Comparison of ENCODE assay signal across 11 cellular contexts in genomic region chr7:5636446-5636835, GRCh38. TPM values are rescaled to one million over a fixed set of nuclear protein-coding genes. Genes with fewer than 3 reads are reported as not detected.
A peak's percentile ranks its signal among the peaks of the same experiment; 100 is the strongest.
DNase-seq lines count a peak whose midpoint lies in the region; ATAC-seq, FAIRE-seq and TF ChIP-seq lines count a peak whose summit lies in the region.
"Had no signal": no experiment of that assay in that cellular context is flagged by ENCODE, and none has a peak within 500 bp of the region (broad histone marks: within the 10 kb centered on the region; RNA-seq: fewer than 3 reads in every experiment).

No MANE protein-coding gene starts in this region.

- no peak for FAIRE-seq in D721Med (lab: Jason Lieb, UNC)
- FAIRE-seq: G401.6 had no signal

- intact Hi-C loops in head of caudate nucleus (cut with DNase I) (no loop called here), posterior vena cava (cut with DNase I) (no loop called here)

- H3K27ac Mint-ChIP-seq in T-helper 17 cell (peak overlapping the region; percentile 11), progenitor cell of endocrine pancreas (peak overlapping the region; percentile 53)

- no peaks in the 10 kb centered on the region for H3K9me3 Mint-ChIP-seq in progenitor cell of endocrine pancreas (ENCODE audit: low read depth)

- H3K36me3 Mint-ChIP-seq in T-helper 17 cell (ENCODE audit: low read depth) (peaks cover 5% of the 10 kb centered on the region), progenitor cell of endocrine pancreas (ENCODE audit: insufficient read depth) (peaks cover 18% of the 10 kb centered on the region)

- peaks cover 14% of the 10 kb centered on the region for H3K4me1 Mint-ChIP-seq in T-helper 17 cell
- H3K4me1 Mint-ChIP-seq in progenitor cell of endocrine pancreas (ENCODE audit: low read depth), result peaks cover 9% of the 10 kb centered on the region

- no peak for ATAC-seq in T-helper 17 cell

- peak; percentile 99 for DNase-seq in COLO829 (ENCODE audit: low spot score)
- no peak for DNase-seq in T-helper 17 cell
- DNase-seq in head of caudate nucleus, result peak in 37 of 42 donors; percentile 30 to 86 (median 65)
- no peak for DNase-seq in progenitor cell of endocrine pancreas (ENCODE audit: low spot score, unreplicated experiment)
- no peak for DNase-seq in NCI-H748 treated with DMSO at 0.1 percent for 48 hours (lab: John Stamatoyannopoulos, UW)
- no peak for DNase-seq in D721Med (ENCODE audit: insufficient read length, low spot score)
- no peak for DNase-seq in DMS153 treated with DMSO at 0.1 percent for 48 hours (lab: John Stamatoyannopoulos, UW; ENCODE audit: unreplicated experiment)
- DNase-seq in posterior vena cava (ENCODE audit: low spot score), result no peak
- DNase-seq: activated CD4-positive, alpha-beta T cell treated with anti-CD3 and anti-CD28 coated beads for 1 hour; NCI-H345 had no signal

- H3K4me3 Mint-ChIP-seq in T-helper 17 cell (no peak overlapping the region), progenitor cell of endocrine pancreas (ENCODE audit: low read depth) (no peak overlapping the region)

- no peaks in the 10 kb centered on the region for H3K27me3 Mint-ChIP-seq in T-helper 17 cell
- H3K27me3 Mint-ChIP-seq in progenitor cell of endocrine pancreas, result no peaks in the 10 kb centered on the region

- no peak for TF ChIP-seq CTCF in progenitor cell of endocrine pancreas (IDR thresholded peaks at IDR 0.05; ENCODE audit: unreplicated experiment)
- no peak for TF ChIP-seq CTCF in D721Med (IDR thresholded peaks at IDR 0.05; ENCODE audit: insufficient read depth, missing control alignments)

- H3K9me3 ChIP-seq in T-helper 17 cell (ENCODE audit: control insufficient read depth, low read length, poor library complexity, severe bottlenecking), result no peaks in the 10 kb centered on the region

RNA-seq across cellular contexts. Expression of gene FSCN1, which starts 43.8 kb away (rescaled TPM):
- total RNA-seq in T-helper 17 cell, result 10 to 100 TPM in 1 of 2 donors, 1 to 10 TPM in 1; 8.6 to 10.0 TPM
- total RNA-seq in progenitor cell of endocrine pancreas, result 212 and 216 TPM in 2 replicates
- total RNA-seq in posterior vena cava, result 10 to 100 TPM; 40.4 to 63.0 TPM

Comparison
In these comparisons a context has a peak if more than half of its experiments do, and no peak if none do; other contexts are left out.
1. DNase-seq: peak in COLO829 (single experiment) and head of caudate nucleus (37 of 42); none in T-helper 17 cell (0 of 3), progenitor cell of endocrine pancreas (single experiment), NCI-H748 treated with DMSO at 0.1 percent for 48 hours (single experiment), D721Med (single experiment), DMS153 treated with DMSO at 0.1 percent for 48 hours (single experiment) and posterior vena cava (single experiment).